1 cellular context compared by ENCODE assay signal in the genomic region with DNA sequence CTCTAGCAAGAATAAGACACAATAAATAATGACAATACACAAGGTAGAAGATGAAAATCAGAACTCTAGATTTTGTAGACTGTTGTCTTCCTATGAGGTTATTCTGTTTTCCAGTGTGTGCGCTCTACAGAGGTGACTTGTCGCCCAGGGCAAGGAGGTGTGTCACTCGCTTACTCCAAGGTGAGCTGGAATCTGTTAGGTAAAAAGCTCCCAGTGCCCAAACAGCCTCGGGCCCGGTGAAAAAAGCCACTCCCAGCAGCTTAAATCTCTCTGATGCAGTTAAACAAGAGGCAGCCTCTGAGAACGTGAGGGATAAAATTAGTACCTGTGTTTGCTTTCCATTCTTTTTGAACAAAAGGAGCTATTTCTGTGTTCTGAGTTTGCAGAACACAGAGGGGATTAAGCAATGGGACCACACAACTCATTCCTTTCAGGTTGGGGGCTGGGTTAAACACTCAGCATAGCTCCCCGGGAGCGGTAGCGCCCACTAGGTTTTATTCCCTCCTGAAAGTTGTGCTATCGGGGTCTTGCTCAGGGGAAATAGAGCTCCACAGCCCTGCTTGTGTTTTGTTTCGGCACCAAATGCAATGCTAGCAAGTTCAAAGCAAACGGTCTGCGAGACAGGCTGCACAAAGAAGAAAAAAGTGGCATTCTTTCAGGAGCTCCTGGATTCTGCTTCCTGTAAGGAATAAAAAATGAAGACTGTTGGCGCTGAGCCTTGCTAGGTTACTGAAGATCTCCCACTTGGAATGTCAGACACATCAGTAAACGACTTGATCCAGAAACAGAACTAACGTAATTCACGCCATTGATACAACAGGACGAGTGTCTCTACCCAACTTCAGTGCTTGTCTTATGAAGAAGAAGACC.
TF ChIP-seq lines count a peak whose summit lies in the region.

No MANE protein-coding gene starts in this region.

TF ChIP-seq in HepG2, 621 proteins besides CTCF, POLR2A, EP300 and RAD21 (continued from another document and continues in another):
- TF ChIP-seq TFE3 (CRISPR knock-in tag; IDR thresholded peaks at IDR 0.05) (no peak), ZNF33A (CRISPR knock-in tag; IDR thresholded peaks at IDR 0.05; ENCODE audit: borderline replicate concordance) (no peak), ZFP90 (CRISPR knock-in tag; IDR thresholded peaks at IDR 0.05; ENCODE audit: borderline replicate concordance) (0 out of 2 replicates have a peak, but pooled peaks have one; percentile 74), GTF2F1 (IDR thresholded peaks at IDR 0.05; ENCODE audit: low read length) (no peak), PLSCR1 (CRISPR knock-in tag; IDR thresholded peaks at IDR 0.05; ENCODE audit: borderline replicate concordance) (no peak), IRF9 (CRISPR knock-in tag; IDR thresholded peaks at IDR 0.05; ENCODE audit: borderline replicate concordance) (no peak), ZNF234 (CRISPR knock-in tag; conservative IDR thresholded peaks at IDR 0.05) (no peak), LRRFIP1 (CRISPR knock-in tag; conservative IDR thresholded peaks at IDR 0.05) (no peak), ZNF570 (CRISPR knock-in tag; IDR thresholded peaks at IDR 0.05; ENCODE audit: borderline replicate concordance) (no peak), ISX (CRISPR knock-in tag; conservative IDR thresholded peaks at IDR 0.05) (no peak), CCAR2 (optimal IDR thresholded peaks at IDR 0.05; ENCODE audit: low read depth, low read length) (no peak), PPARG (CRISPR knock-in tag; conservative IDR thresholded peaks at IDR 0.05) (no peak), ZBTB21 (CRISPR knock-in tag; IDR thresholded peaks at IDR 0.05) (no peak), HOXA5 (CRISPR knock-in tag; IDR thresholded peaks at IDR 0.05) (no peak; the same call in 1 of the 2 replicates), CCDC6 (CRISPR knock-in tag; IDR thresholded peaks at IDR 0.05) (peak; percentile 49; the same call in 1 of the 2 replicates), HMGXB3 (CRISPR knock-in tag; IDR thresholded peaks at IDR 0.05; ENCODE audit: borderline replicate concordance) (no peak), SP2 (CRISPR knock-in tag; IDR thresholded peaks at IDR 0.05) (no peak), ZNF430 (CRISPR knock-in tag; IDR thresholded peaks at IDR 0.05) (no peak), ARNT (IDR thresholded peaks at IDR 0.05) (no peak), MZF1 (CRISPR knock-in tag; IDR thresholded peaks at IDR 0.05; ENCODE audit: borderline replicate concordance) (no peak), FOSL2 (CRISPR knock-in tag; IDR thresholded peaks at IDR 0.05) (no peak; the same call in 1 of the 2 replicates), ZNF878 (CRISPR knock-in tag; IDR thresholded peaks at IDR 0.05) (0 out of 2 replicates have a peak, but pooled peaks have one; percentile 49), ZNF121 (CRISPR knock-in tag; IDR thresholded peaks at IDR 0.05) (no peak), ZNF296 (CRISPR knock-in tag; conservative IDR thresholded peaks at IDR 0.05) (no peak), ZNF761 (CRISPR knock-in tag; conservative IDR thresholded peaks at IDR 0.05) (no peak), CBFB (CRISPR knock-in tag; IDR thresholded peaks at IDR 0.05) (peak; percentile 17; the same call in 1 of the 2 replicates), ZNF607 (CRISPR knock-in tag; IDR thresholded peaks at IDR 0.05; ENCODE audit: borderline replicate concordance) (no peak), KIAA2018 (CRISPR knock-in tag; IDR thresholded peaks at IDR 0.05; ENCODE audit: borderline replicate concordance) (no peak)
- TF ChIP-seq, protein P1, sequence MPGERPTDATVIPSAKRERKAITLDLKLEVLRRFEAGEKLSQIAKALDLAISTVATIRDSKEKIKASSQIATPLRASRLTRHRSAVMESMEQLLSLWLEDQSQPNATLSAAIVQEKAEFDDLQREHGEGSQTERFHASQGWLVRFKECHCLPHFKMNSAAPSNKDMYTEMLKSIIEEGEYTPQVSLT (CRISPR knock-in tag; IDR thresholded peaks at IDR 0.05; ENCODE audit: borderline replicate concordance, low read depth) = no peak
- TF ChIP-seq, protein P2, sequence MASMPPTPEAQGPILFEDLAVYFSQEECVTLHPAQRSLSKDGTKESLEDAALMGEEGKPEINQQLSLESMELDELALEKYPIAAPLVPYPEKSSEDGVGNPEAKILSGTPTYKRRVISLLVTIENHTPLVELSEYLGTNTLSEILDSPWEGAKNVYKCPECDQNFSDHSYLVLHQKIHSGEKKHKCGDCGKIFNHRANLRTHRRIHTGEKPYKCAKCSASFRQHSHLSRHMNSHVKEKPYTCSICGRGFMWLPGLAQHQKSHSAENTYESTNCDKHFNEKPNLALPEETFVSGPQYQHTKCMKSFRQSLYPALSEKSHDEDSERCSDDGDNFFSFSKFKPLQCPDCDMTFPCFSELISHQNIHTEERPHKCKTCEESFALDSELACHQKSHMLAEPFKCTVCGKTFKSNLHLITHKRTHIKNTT (CRISPR knock-in tag; IDR thresholded peaks at IDR 0.05) = no peak
- TF ChIP-seq, protein P3, sequence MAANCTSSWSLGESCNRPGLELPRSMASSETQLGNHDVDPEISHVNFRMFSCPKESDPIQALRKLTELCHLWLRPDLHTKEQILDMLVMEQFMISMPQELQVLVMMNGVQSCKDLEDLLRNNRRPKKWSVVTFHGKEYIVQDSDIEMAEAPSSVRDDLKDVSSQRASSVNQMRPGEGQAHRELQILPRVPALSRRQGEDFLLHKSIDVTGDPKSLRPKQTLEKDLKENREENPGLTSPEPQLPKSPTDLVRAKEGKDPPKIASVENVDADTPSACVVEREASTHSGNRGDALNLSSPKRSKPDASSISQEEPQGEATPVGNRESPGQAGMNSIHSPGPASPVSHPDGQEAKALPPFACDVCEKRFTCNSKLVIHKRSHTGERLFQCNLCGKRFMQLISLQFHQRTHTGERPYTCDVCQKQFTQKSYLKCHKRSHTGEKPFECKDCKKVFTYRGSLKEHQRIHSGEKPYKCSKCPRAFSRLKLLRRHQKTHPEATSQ (CRISPR knock-in tag; IDR thresholded peaks at IDR 0.05; ENCODE audit: borderline replicate concordance) = no peak
